Comparison of ENCODE assay signal across 8 cellular contexts in genomic region chr1:227885648-227886502, GRCh38.
A peak's percentile ranks its signal among the peaks of the same experiment; 100 is the strongest.
DNase-seq lines count a peak whose midpoint lies in the region; ATAC-seq, FAIRE-seq and TF ChIP-seq lines count a peak whose summit lies in the region.

No MANE protein-coding gene starts in this region.

- no peaks in the 10 kb centered on the region for H3K9me1 ChIP-seq in endothelial cell of umbilical vein (replicated peaks; ENCODE audit: control insufficient read depth, extremely low read depth, insufficient read depth, low read length)

- no peaks in the 10 kb centered on the region for H3F3A ChIP-seq in PC-9 (ENCODE audit: insufficient read depth, low read depth)

- no peaks in the 10 kb centered on the region for H3K79me2 ChIP-seq in PC-9 (ENCODE audit: low read depth)
- no peaks in the 10 kb centered on the region for H3K79me2 ChIP-seq in endothelial cell of umbilical vein (ENCODE audit: control insufficient read depth, insufficient read depth, low read length)

- H3K36me3 ChIP-seq in CD8-positive, alpha-beta T cell (ENCODE audit: insufficient read depth, low read length), result no peaks in the 10 kb centered on the region
- H3K36me3 ChIP-seq in PC-9 (ENCODE audit: low read depth) (no peaks in the 10 kb centered on the region), endothelial cell of umbilical vein (ENCODE audit: control insufficient read depth in 2 of 2, extremely low read depth in 1 of 2, insufficient read depth in 2 of 2, low read length in 2 of 2) (no peaks in the 10 kb centered on the region)

- peaks cover 41% of the 10 kb centered on the region for H3K4me1 Mint-ChIP-seq in CD8-positive, alpha-beta T cell (ENCODE audit: low read depth)
- H3K4me1 Mint-ChIP-seq in neural crest cell, result peaks cover 4% of the 10 kb centered on the region

- CTCF ChIA-PET in CD8-positive, alpha-beta T cell (lab: Charles Lee), result interaction anchor here (1.0 to 1.4 kb wide), 2 partner anchors 124 to 341 kb away, joined by 3 to 4 read pairs; no protein-coding TSS in a partner anchor
- CTCF ChIA-PET in PC-9 (lab: Charles Lee) (no interaction called here), endothelial cell of umbilical vein (lab: Charles Lee) (interaction anchor here (0.6 kb wide), 1 partner anchor 947 kb away, joined by 4 read pairs; no protein-coding TSS in a partner anchor), HEK293T (lab: Yijun Ruan, JAX) (no interaction called here)

- no peaks in the 10 kb centered on the region for H3K9me2 ChIP-seq in PC-9 (ENCODE audit: insufficient read depth)

- H2AFZ ChIP-seq in PC-9 (no peak overlapping the region), endothelial cell of umbilical vein (ENCODE audit: low read depth, low read length) (peak overlapping the region; percentile 47)

- H3K9ac ChIP-seq in endothelial cell of umbilical vein (replicated peaks; ENCODE audit: extremely low read depth, insufficient read depth, low read length), result no peak overlapping the region

- peak; percentile 40 for FAIRE-seq in endothelial cell of umbilical vein (lab: Jason Lieb, UNC)

- peak overlapping the region; percentile 90 for H3K27ac Mint-ChIP-seq in CD8-positive, alpha-beta T cell
- H3K27ac Mint-ChIP-seq in neural crest cell (ENCODE audit: unreplicated experiment), result peak overlapping the region; percentile 64

- H3K36me3 Mint-ChIP-seq in CD8-positive, alpha-beta T cell, result no peaks in the 10 kb centered on the region
- H3K36me3 Mint-ChIP-seq in neural crest cell (ENCODE audit: low read depth), result no peaks in the 10 kb centered on the region

- peak overlapping the region; percentile 59 for H3K4me3 ChIP-seq in CD8-positive, alpha-beta T cell (ENCODE audit: low read depth, low read length)
- H3K4me3 ChIP-seq in PC-9 (no peak overlapping the region), endothelial cell of umbilical vein (replicated peaks in 1 of 3; ENCODE audit: insufficient read depth in 1 of 3, low read depth in 1 of 3, low read length in 3 of 3) (no peak overlapping the region)

- no peak for TF ChIP-seq CTCF in CD8-positive, alpha-beta T cell (IDR thresholded peaks at IDR 0.05)
- TF ChIP-seq CTCF in PC-9 (conservative IDR thresholded peaks at IDR 0.05) (no peak), endothelial cell of umbilical vein (IDR thresholded peaks at IDR 0.05; ENCODE audit: extremely low read depth in 1 of 2, insufficient read depth in 1 of 2, low read depth in 1 of 2, low read length in 2 of 2) (no peak), neural crest cell (conservative IDR thresholded peaks at IDR 0.05) (no peak)

- no peaks in the 10 kb centered on the region for H3K9me3 Mint-ChIP-seq in CD8-positive, alpha-beta T cell
- no peaks in the 10 kb centered on the region for H3K9me3 Mint-ChIP-seq in neural crest cell

- peak; percentile 13 for ATAC-seq in CD8-positive, alpha-beta T cell
- ATAC-seq in GM19035 (IDR thresholded peaks at IDR 0.05; ENCODE audit: unreplicated experiment) (no peak), GM18870 (IDR thresholded peaks at IDR 0.05; ENCODE audit: unreplicated experiment) (no peak)

- no peaks in the 10 kb centered on the region for H3K9me3 ChIP-seq in CD8-positive, alpha-beta T cell (ENCODE audit: low read length)
- no peaks in the 10 kb centered on the region for H3K9me3 ChIP-seq in PC-9 (ENCODE audit: insufficient read depth, low read depth)
- no peaks in the 10 kb centered on the region for H3K9me3 ChIP-seq in endothelial cell of umbilical vein (replicated peaks; ENCODE audit: control insufficient read depth, insufficient read depth, low read length)

- intact Hi-C loops in CD8-positive, alpha-beta T cell (cut with DNase I, micrococcal nuclease), result loop anchor here (5.0 kb wide), 2 partner anchors 99 to 124 kb away; no protein-coding TSS in a partner anchor
- intact Hi-C loops in PC-9 (cut with micrococcal nuclease; ENCODE audit: unreplicated experiment) (loop anchor here (1.0 kb wide), 1 partner anchor 8 kb away; no protein-coding TSS in a partner anchor), endothelial cell of umbilical vein (cut with micrococcal nuclease) (loop anchor here (5.0 kb wide), 2 partner anchors 61 to 99 kb away; partner anchors contain the start of gene WNT9A)

- no peak for TF ChIP-seq POLR2A in endothelial cell of umbilical vein (IDR thresholded peaks at IDR 0.05; ENCODE audit: low read depth, low read length)

- peak overlapping the region; percentile 78 for H3K4me3 Mint-ChIP-seq in CD8-positive, alpha-beta T cell
- H3K4me3 Mint-ChIP-seq in neural crest cell, result no peak overlapping the region

- peaks cover 59% of the 10 kb centered on the region for H3K4me1 ChIP-seq in CD8-positive, alpha-beta T cell (ENCODE audit: insufficient read depth, low read length)
- 0 out of 2 replicates have a peak, but pooled peaks cover 7% of the 10 kb centered on the region for H3K4me1 ChIP-seq in PC-9 (replicated peaks; ENCODE audit: insufficient read depth)
- no peaks in the 10 kb centered on the region for H3K4me1 ChIP-seq in endothelial cell of umbilical vein (ENCODE audit: control insufficient read depth, extremely low read depth, insufficient read depth, low read length)

- H3K27me3 Mint-ChIP-seq in CD8-positive, alpha-beta T cell (ENCODE audit: low read depth), result no peaks in the 10 kb centered on the region
- H3K27me3 Mint-ChIP-seq in neural crest cell (ENCODE audit: low read depth), result peaks cover 12% of the 10 kb centered on the region

- dilution Hi-C loops in endothelial cell of umbilical vein (cut with MboI; ENCODE audit: extremely low pct_ligation_motif_present, low sequenced_read_pairs), result no loop called here

- H4K20me1 ChIP-seq in PC-9 (ENCODE audit: insufficient read depth) (no peaks in the 10 kb centered on the region), endothelial cell of umbilical vein (replicated peaks; ENCODE audit: control insufficient read depth, extremely low read depth, insufficient read depth, low read length) (no peaks in the 10 kb centered on the region)

- POLR2A ChIA-PET in CD8-positive, alpha-beta T cell (lab: Charles Lee), result interaction anchor here (0.8 to 2.0 kb wide), 4 partner anchors 16 to 601 kb away, joined by 3 to 12 read pairs (median 3); no protein-coding TSS in a partner anchor
- POLR2A ChIA-PET in PC-9 (lab: Charles Lee; ENCODE audit: unreplicated experiment) (interaction anchor here (0.5 kb wide), 1 partner anchor 585 kb away, joined by 12 read pairs; no protein-coding TSS in a partner anchor), endothelial cell of umbilical vein (lab: Charles Lee) (no interaction called here), HEK293T (lab: Yijun Ruan, JAX) (interaction anchor here (1.1 kb wide), 1 partner anchor 155 kb away, joined by 3 read pairs; no protein-coding TSS in a partner anchor)

- peak in 3 of 7 experiments; percentile 18 to 24 (median 18) for DNase-seq in CD8-positive, alpha-beta T cell
- DNase-seq in PC-9, result peak; percentile 67 to 86
- DNase-seq in endothelial cell of umbilical vein (ENCODE audit: low read depth, low spot score), result no peak
- DNase-seq in neural crest cell (ENCODE audit: low read depth, low spot score), result no peak
- DNase-seq in HEK293T (ENCODE audit: extremely low spot score), result no peak
- no peak for DNase-seq in NCI-H345 treated with DMSO at 0.1 percent for 48 hours (lab: John Stamatoyannopoulos, UW; ENCODE audit: unreplicated experiment)

- no TSS peak for BruUV-seq in PC-9 (replicated peaks; lab: Mats Ljungman, UMichigan)
- BruUV-seq in endothelial cell of umbilical vein (replicated peaks; lab: Mats Ljungman, UMichigan), result no TSS peak

- no peaks in the 10 kb centered on the region for H3K27me3 ChIP-seq in CD8-positive, alpha-beta T cell (ENCODE audit: insufficient read depth, low read length)
- H3K27me3 ChIP-seq in PC-9 (ENCODE audit: insufficient read depth, low read depth) (no peaks in the 10 kb centered on the region), endothelial cell of umbilical vein (ENCODE audit: control insufficient read depth in 2 of 2, insufficient read depth in 2 of 2, low read length in 2 of 2) (no peaks in the 10 kb centered on the region)

- peak overlapping the region; percentile 43 for H3K4me2 ChIP-seq in PC-9
- no peak overlapping the region for H3K4me2 ChIP-seq in endothelial cell of umbilical vein (ENCODE audit: insufficient read depth, low read length)

- peak overlapping the region; percentile 43 for H3K27ac ChIP-seq in CD8-positive, alpha-beta T cell (ENCODE audit: low read depth, low read length)
- no peak overlapping the region for H3K27ac ChIP-seq in PC-9
- no peak overlapping the region for H3K27ac ChIP-seq in endothelial cell of umbilical vein (ENCODE audit: insufficient read depth, low read depth, low read length)

TF ChIP-seq in endothelial cell of umbilical vein, 7 proteins besides CTCF, POLR2A, EP300 and RAD21:
- TF ChIP-seq JUN (IDR thresholded peaks at IDR 0.05; ENCODE audit: borderline replicate concordance, insufficient read depth, insufficient read length, low read depth) (no peak), MYC (IDR thresholded peaks at IDR 0.05; ENCODE audit: low read depth, low read length) (no peak), POLR2AphosphoS5 (IDR thresholded peaks at IDR 0.05; ENCODE audit: insufficient read depth, low read depth, low read length) (no peak), EZH2 (IDR thresholded peaks at IDR 0.05; ENCODE audit: borderline replicate concordance, low read depth, low read length, severe bottlenecking) (no peak), GATA2 (IDR thresholded peaks at IDR 0.05; ENCODE audit: insufficient read depth, insufficient read length, low read depth, low read length) (no peak), MAX (IDR thresholded peaks at IDR 0.05; ENCODE audit: insufficient read depth, insufficient read length) (no peak), FOS (IDR thresholded peaks at IDR 0.05; ENCODE audit: borderline replicate concordance, insufficient read depth, low read length) (no peak)

TF ChIP-seq in HEK293T, 16 proteins besides CTCF, POLR2A, EP300 and RAD21 (continues in another document):
- TF ChIP-seq CTBP1 (IDR thresholded peaks at IDR 0.05; ENCODE audit: borderline replicate concordance) (no peak), NFRKB (IDR thresholded peaks at IDR 0.05) (no peak), ARNT (IDR thresholded peaks at IDR 0.05) (no peak), FOXA1 (IDR thresholded peaks at IDR 0.05) (no peak), PKNOX1 (IDR thresholded peaks at IDR 0.05) (no peak), HDGF (IDR thresholded peaks at IDR 0.05; ENCODE audit: borderline replicate concordance) (no peak), ELF4 (IDR thresholded peaks at IDR 0.05) (no peak), FOXM1 (IDR thresholded peaks at IDR 0.05; ENCODE audit: borderline replicate concordance) (no peak), SUZ12 (IDR thresholded peaks at IDR 0.05) (no peak), SP1 (IDR thresholded peaks at IDR 0.05) (no peak), BHLHE40 (IDR thresholded peaks at IDR 0.05; ENCODE audit: borderline replicate concordance) (no peak)

Comparison
In these comparisons a context has a peak if more than half of its experiments do, and no peak if none do; other contexts are left out.
1. DNase-seq: peak in PC-9 (2 of 2); none in endothelial cell of umbilical vein (single experiment), neural crest cell (single experiment), HEK293T (single experiment) and NCI-H345 treated with DMSO at 0.1 percent for 48 hours (single experiment).
2. CTCF ChIA-PET loops: an anchor here in CD8-positive, alpha-beta T cell (1.0 to 1.4 kb wide) and endothelial cell of umbilical vein (0.6 kb wide); none called in PC-9 and HEK293T.